ENCODE assay signal across 10 cellular contexts in genomic region chrX:150688911-150689451, GRCh38. TPM values are rescaled to one million over a fixed set of nuclear protein-coding genes. Genes with fewer than 3 reads are reported as not detected.
DNase-seq lines count a peak whose midpoint lies in the region; ATAC-seq and TF ChIP-seq lines count a peak whose summit lies in the region.
"Had no signal": no experiment of that assay in that cellular context is flagged by ENCODE, and none has a peak within 500 bp of the region (broad histone marks: within the 10 kb centered on the region; RNA-seq: fewer than 3 reads in every experiment).

No MANE protein-coding gene starts in this region.

- no peak for TF ChIP-seq CTCF in A673 (conservative IDR thresholded peaks at IDR 0.05; ENCODE audit: low read depth, low read length)
- no peak for TF ChIP-seq CTCF in foreskin fibroblast (IDR thresholded peaks at IDR 0.05; ENCODE audit: low read depth, low read length)

- intact Hi-C loops in A673 (cut with micrococcal nuclease; ENCODE audit: unreplicated experiment) = no loop called here
- intact Hi-C loops in activated naive CD4-positive, alpha-beta T cell treated with anti-CD3 and anti-CD28 coated beads for 36 hours (cut with micrococcal nuclease) = no loop called here

- ATAC-seq in T-helper 17 cell (no peak), HG03045 (IDR thresholded peaks at IDR 0.05; ENCODE audit: unreplicated experiment) (no peak)
- ATAC-seq: CD8-positive, alpha-beta T cell had no signal

- H3K4me3 Mint-ChIP-seq in T-helper 17 cell = no peak overlapping the region
- no peak overlapping the region for H3K4me3 Mint-ChIP-seq in activated naive CD4-positive, alpha-beta T cell treated with anti-CD3 and anti-CD28 coated beads for 36 hours
- H3K4me3 Mint-ChIP-seq: CD8-positive, alpha-beta T cell had no signal

- H3K4me1 ChIP-seq in A673 (ENCODE audit: insufficient read depth, low read length, poor library complexity, severe bottlenecking) = no peaks in the 10 kb centered on the region

- no TSS peak for BruUV-seq in A673 (replicated peaks; lab: Mats Ljungman, UMichigan)

- H3K27me3 ChIP-seq in A673 (replicated peaks; ENCODE audit: insufficient read depth, low read depth, low read length, poor library complexity) = no peaks in the 10 kb centered on the region
- H3K27me3 ChIP-seq: ovary had no signal

- H3K36me3 ChIP-seq in A673 (ENCODE audit: insufficient read depth, low read length, poor library complexity, severe bottlenecking) = no peaks in the 10 kb centered on the region
- H3K36me3 ChIP-seq: ovary had no signal

- no peaks in the 10 kb centered on the region for H3K9me3 ChIP-seq in A673 (ENCODE audit: low read depth, low read length, poor library complexity, severe bottlenecking)
- H3K9me3 ChIP-seq in T-helper 17 cell (ENCODE audit: control insufficient read depth, low read length, poor library complexity, severe bottlenecking) = no peaks in the 10 kb centered on the region
- H3K9me3 ChIP-seq: ovary had no signal

- POLR2A ChIA-PET in A673 (lab: Charles Lee; ENCODE audit: low non-redundant PET) = no interaction called here

- peak overlapping the region; percentile 16 for H3K27ac Mint-ChIP-seq in T-helper 17 cell
- H3K27ac Mint-ChIP-seq in activated naive CD4-positive, alpha-beta T cell treated with anti-CD3 and anti-CD28 coated beads for 36 hours = no peak overlapping the region

- H3K4me3 ChIP-seq in A673 (ENCODE audit: low read depth, low read length, poor library complexity, severe bottlenecking) (no peak overlapping the region), foreskin fibroblast (ENCODE audit: low read depth in 1 of 2, low read length in 2 of 2) (no peak overlapping the region)
- H3K4me3 ChIP-seq: ovary had no signal

- CTCF ChIA-PET in A673 (lab: Charles Lee) = no interaction called here
- CTCF ChIA-PET in activated naive CD4-positive, alpha-beta T cell treated with anti-CD3 and anti-CD28 coated beads for 36 hours (lab: Charles Lee) = interaction anchor here (1.5 kb wide), 1 partner anchor 11 kb away, joined by 7 read pairs; no protein-coding TSS in a partner anchor

- peaks cover 26% of the 10 kb centered on the region for H3K4me1 Mint-ChIP-seq in T-helper 17 cell
- H3K4me1 Mint-ChIP-seq in activated naive CD4-positive, alpha-beta T cell treated with anti-CD3 and anti-CD28 coated beads for 36 hours (ENCODE audit: low read depth) = peaks cover 39% of the 10 kb centered on the region

- no peaks in the 10 kb centered on the region for H3K27me3 Mint-ChIP-seq in T-helper 17 cell
- no peaks in the 10 kb centered on the region for H3K27me3 Mint-ChIP-seq in activated naive CD4-positive, alpha-beta T cell treated with anti-CD3 and anti-CD28 coated beads for 36 hours (ENCODE audit: low read depth)

- H3K9me3 Mint-ChIP-seq in activated naive CD4-positive, alpha-beta T cell treated with anti-CD3 and anti-CD28 coated beads for 36 hours = peaks cover 5% of the 10 kb centered on the region
- H3K9me3 Mint-ChIP-seq: CD8-positive, alpha-beta T cell had no signal

- no peaks in the 10 kb centered on the region for H3K36me3 Mint-ChIP-seq in T-helper 17 cell (ENCODE audit: low read depth)
- peaks cover 8% of the 10 kb centered on the region for H3K36me3 Mint-ChIP-seq in activated naive CD4-positive, alpha-beta T cell treated with anti-CD3 and anti-CD28 coated beads for 36 hours (ENCODE audit: low read depth)

- DNase-seq in A673 (ENCODE audit: low spot score) (peak; percentile 26), HCEC 1CT (peak; percentile 92), T-helper 17 cell (no peak), foreskin fibroblast (peak; percentile 86 to 87)
- DNase-seq in activated naive CD4-positive, alpha-beta T cell treated with anti-CD3 and anti-CD28 coated beads for 36 hours = no peak
- DNase-seq in activated naive CD4-positive, alpha-beta T cell treated with anti-CD3 and anti-CD28 coated beads, Interleukin-2, amount 50 U/mL, for 16 hours = no peak
- DNase-seq in activated CD4-positive, CD25-positive, alpha-beta regulatory T cell treated with anti-CD3 and anti-CD28 coated beads, Interleukin-2, amount 50 U/mL, for 72 hours = no peak
- DNase-seq: CD8-positive, alpha-beta T cell; ovary had no signal

- H3K27ac ChIP-seq in A673 (ENCODE audit: low read depth, low read length, poor library complexity, severe bottlenecking) = no peak overlapping the region
- H3K27ac ChIP-seq: ovary had no signal

RNA-seq across cellular contexts. Expression of gene MTMR1, which starts 4.2 kb away (rescaled TPM):
- total RNA-seq in A673 (2021) (19.8 and 23.6 TPM in 2 replicates), T-helper 17 cell (10 to 100 TPM; 40.3 to 45.6 TPM)
- total RNA-seq in activated naive CD4-positive, alpha-beta T cell treated with anti-CD3 and anti-CD28 coated beads for 36 hours = 10 to 100 TPM; 63.6 to 65.7 TPM

Comparison
In these comparisons a context has a peak if more than half of its experiments do, and no peak if none do; other contexts are left out.
1. DNase-seq: peak in A673 (single experiment), HCEC 1CT (single experiment) and foreskin fibroblast (2 of 2); none in T-helper 17 cell (0 of 3), activated naive CD4-positive, alpha-beta T cell treated with anti-CD3 and anti-CD28 coated beads for 36 hours (single experiment), activated naive CD4-positive, alpha-beta T cell treated with anti-CD3 and anti-CD28 coated beads, Interleukin-2, amount 50 U/mL, for 16 hours (single experiment) and activated CD4-positive, CD25-positive, alpha-beta regulatory T cell treated with anti-CD3 and anti-CD28 coated beads, Interleukin-2, amount 50 U/mL, for 72 hours (single experiment).